In genomic region chr6:7773914-7774313, GRCh38 we compare ENCODE assay signal across 36 cellular contexts. TPM values are rescaled to one million over a fixed set of nuclear protein-coding genes. Genes with fewer than 3 reads are reported as not detected.
"Had no signal": no experiment of that assay in that cellular context is flagged by ENCODE, and none has a peak within 500 bp of the region (broad histone marks: within the 10 kb centered on the region; RNA-seq: fewer than 3 reads in every experiment).

No MANE protein-coding gene starts in this region.

- H3K4me3 ChIP-seq: adrenal gland, body of pancreas, breast epithelium had no signal

- H3K9me3 ChIP-seq: adrenal gland, body of pancreas, breast epithelium had no signal

- H3K4me1 ChIP-seq: body of pancreas, breast epithelium had no signal

- DNase-seq: activated CD4-positive, alpha-beta memory T cell treated with anti-CD3 and anti-CD28 coated beads, Interleukin-2, amount 10 ng/mL, durations not matched to agents 7 days and 5 days; activated CD4-positive, alpha-beta T cell treated with anti-CD3 and anti-CD28 coated beads for 1 hour; activated CD4-positive, alpha-beta T cell treated with anti-CD3 and anti-CD28 coated beads for 36 hours; activated CD4-positive, alpha-beta T cell treated with anti-CD3 and anti-CD28 coated beads for 48 hours; activated CD4-positive, alpha-beta T cell treated with anti-CD3 and anti-CD28 coated beads, Interleukin-2, amount 10 ng/mL, durations not matched to agents 7 days and 5 days; activated CD4-positive, alpha-beta T cell treated with anti-CD3 and anti-CD28 coated beads, Interleukin-2, amount 50 U/mL, for 48 hours; activated CD4-positive, CD25-positive, alpha-beta regulatory T cell; activated CD8-positive, alpha-beta memory T cell treated with anti-CD3 and anti-CD28 coated beads for 24 hours; activated CD8-positive, alpha-beta memory T cell treated with anti-CD3 and anti-CD28 coated beads, Interleukin-2, amount 10 ng/mL, durations not matched to agents 7 days and 5 days; activated CD8-positive, alpha-beta T cell treated with anti-CD3 and anti-CD28 coated beads, Interleukin-2, amount 10 ng/mL, durations not matched to agents 7 days and 5 days; activated effector memory CD4-positive, alpha-beta T cell treated with anti-CD3 and anti-CD28 coated beads, Interleukin-2, amount 50 U/mL, for 16 hours; activated gamma-delta T cell treated with Interleukin-2 at 50 U/mL for 16 hours; activated naive CD4-positive, alpha-beta T cell; activated naive CD4-positive, alpha-beta T cell treated with anti-CD3 and anti-CD28 coated beads for 36 hours; activated naive CD4-positive, alpha-beta T cell treated with anti-CD3 and anti-CD28 coated beads, Interleukin-2, amount 50 U/mL, for 16 hours; activated naive CD8-positive, alpha-beta T cell treated with anti-CD3 and anti-CD28 coated beads for 36 hours; activated T-cell treated with anti-CD3 and anti-CD28 coated beads for 4 hours; activated T-cell treated with anti-CD3 and anti-CD28 coated beads, Interleukin-2, amount 50 U/mL, for 1 hour; activated T-cell treated with anti-CD3 and anti-CD28 coated beads, Interleukin-2, amount 50 U/mL, for 4 hours; activated T-cell treated with anti-CD3 and anti-CD28 coated beads, Interleukin-2, amount 50 U/mL, for 72 hours; adrenal gland; amniotic stem cell; aorta; body of pancreas; brain microvascular endothelial cell; central memory CD4-positive, alpha-beta T cell; T-helper 1 cell; T-helper 2 cell; T-helper 9 cell had no signal

- H3K27me3 ChIP-seq: adrenal gland, body of pancreas, breast epithelium had no signal

- FAIRE-seq: astrocyte, TTC549 had no signal

- H3K27ac ChIP-seq: adrenal gland, body of pancreas, brain microvascular endothelial cell, breast epithelium, VCaP had no signal

- ATAC-seq: activated CD4-positive, alpha-beta T cell treated with anti-CD3 and anti-CD28 coated beads for 36 hours; activated CD4-positive, CD25-positive, alpha-beta regulatory T cell treated with anti-CD3 and anti-CD28 coated beads, Interleukin-2, amount 50 U/mL, for 24 hours; activated CD8-positive, alpha-beta memory T cell treated with anti-CD3 and anti-CD28 coated beads, Interleukin-2, amount 10 ng/mL, durations not matched to agents 7 days and 5 days; activated CD8-positive, alpha-beta T cell treated with anti-CD3 and anti-CD28 coated beads, Interleukin-2, amount 10 ng/mL, durations not matched to agents 7 days and 5 days; activated naive CD4-positive, alpha-beta T cell treated with anti-CD3 and anti-CD28 coated beads, Interleukin-2, amount 50 U/mL, for 72 hours; activated T-cell treated with anti-CD3 and anti-CD28 coated beads, Interleukin-2, amount 50 U/mL, for 4 hours; activated T-cell treated with anti-CD3 and anti-CD28 coated beads, Interleukin-2, amount 50 U/mL, for 72 hours; activated T-helper 17 cell treated with anti-CD3 and anti-CD28 coated beads, Interleukin-2, amount 50 U/mL, for 72 hours; body of pancreas had no signal

- H3K36me3 ChIP-seq: adrenal gland, brain microvascular endothelial cell, breast epithelium had no signal

RNA-seq across cellular contexts. Expression of gene BMP6, which starts 48.0 kb away (rescaled TPM):
- total RNA-seq: activated CD4-positive, alpha-beta memory T cell treated with anti-CD3 and anti-CD28 coated beads, Interleukin-2, amount 10 ng/mL, durations not matched to agents 7 days and 5 days; activated CD4-positive, alpha-beta T cell treated with anti-CD3 and anti-CD28 coated beads, Interleukin-2, amount 10 ng/mL, durations not matched to agents 7 days and 5 days; activated CD8-positive, alpha-beta memory T cell treated with anti-CD3 and anti-CD28 coated beads, Interleukin-2, amount 10 ng/mL, durations not matched to agents 7 days and 5 days; activated CD8-positive, alpha-beta T cell treated with anti-CD3 and anti-CD28 coated beads, Interleukin-2, amount 10 ng/mL, durations not matched to agents 7 days and 5 days; activated naive CD4-positive, alpha-beta T cell treated with anti-CD3 and anti-CD28 coated beads, Interleukin-2, amount 50 U/mL, for 72 hours; activated naive CD8-positive, alpha-beta T cell treated with anti-CD3 and anti-CD28 coated beads for 36 hours; activated T-cell treated with anti-CD3 and anti-CD28 coated beads, Interleukin-2, amount 50 U/mL, for 4 hours had no signal
